Comparison of ENCODE assay signal across 8 cellular contexts in the genomic region with DNA sequence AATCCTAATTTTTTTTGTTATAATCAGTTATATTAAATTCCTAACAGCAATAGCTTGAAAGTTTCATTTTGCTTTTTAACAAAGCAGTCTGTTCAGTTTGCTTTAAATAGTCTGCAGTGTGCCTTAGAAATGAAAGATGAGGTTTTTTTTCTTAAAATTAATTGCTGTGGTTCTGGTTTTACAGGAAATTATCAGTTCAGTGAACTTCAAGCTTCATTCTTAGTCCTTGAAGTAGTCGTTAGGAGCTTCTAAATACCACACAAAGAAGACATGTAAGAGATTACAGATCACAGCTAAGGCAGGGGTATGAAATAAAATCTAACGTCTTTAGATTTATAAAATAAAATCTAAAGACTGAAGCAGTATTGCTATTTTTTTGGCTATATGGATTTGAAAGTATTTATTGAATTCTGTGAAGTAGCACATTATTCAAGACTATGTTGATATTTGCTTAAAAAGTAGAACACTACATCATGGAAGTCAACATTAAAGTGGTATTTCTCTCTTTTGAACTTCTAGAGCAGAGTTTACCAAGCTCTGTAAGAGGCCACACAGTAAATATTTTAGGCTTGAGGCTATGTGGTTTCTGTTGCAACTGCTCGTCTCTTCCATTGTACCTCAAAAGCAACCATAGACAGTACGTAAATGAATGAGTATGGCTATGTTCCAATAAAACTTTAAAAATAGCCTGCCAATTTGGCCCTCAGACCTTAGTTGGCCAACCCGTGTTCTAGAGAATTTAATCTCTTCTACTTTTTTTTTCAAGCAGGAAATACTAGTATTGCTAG. TPM values are rescaled to one million over a fixed set of nuclear protein-coding genes. Genes with fewer than 3 reads are reported as not detected.
DNase-seq lines count a peak whose midpoint lies in the region; ATAC-seq and TF ChIP-seq lines count a peak whose summit lies in the region.

No MANE protein-coding gene starts in this region.

- POLR2A ChIA-PET in HEK293T (lab: Yijun Ruan, JAX): no interaction called here

- no peak overlapping the region for H2AFZ ChIP-seq in MM.1S (ENCODE audit: low read length)

- H3K4me3 ChIP-seq in DOHH2 (ENCODE audit: low read length) (no peak overlapping the region), MM.1S (ENCODE audit: low read length) (peak overlapping the region; percentile 28), brain microvascular endothelial cell (ENCODE audit: low read depth, low read length) (no peak overlapping the region)

- no peaks in the 10 kb centered on the region; the same call in 1 of the 2 replicates for H3F3A ChIP-seq in DOHH2 (ENCODE audit: control insufficient read depth, insufficient read depth)
- peaks cover 25% of the 10 kb centered on the region for H3F3A ChIP-seq in MM.1S (ENCODE audit: insufficient read depth, low read length)

- CTCF ChIA-PET in HEK293T (lab: Yijun Ruan, JAX): interaction anchor here (1.1 kb wide), 1 partner anchor 9 kb away, joined by 4 read pairs; no protein-coding TSS in a partner anchor

- H3K4me1 ChIP-seq in DOHH2 (ENCODE audit: control insufficient read depth, low read length) (peaks cover 31% of the 10 kb centered on the region), MM.1S (ENCODE audit: low read length) (peaks cover 27% of the 10 kb centered on the region)

- H3K79me2 ChIP-seq in DOHH2 (ENCODE audit: control insufficient read depth, low read length) (peaks cover 62% of the 10 kb centered on the region), MM.1S (ENCODE audit: low read length) (peaks cover 17% of the 10 kb centered on the region)

- DNase-seq in MM.1S (peak; percentile 42), brain microvascular endothelial cell (peak; percentile 57), GM19240 (ENCODE audit: insufficient read length, low spot score) (no peak), HEK293T (ENCODE audit: extremely low spot score) (no peak), NCI-H2196 (lab: John Stamatoyannopoulos, UW; ENCODE audit: unreplicated experiment) (no peak)
- DNase-seq in natural killer cell treated with Interleukin-12 subunit alpha and Interleukin-12 subunit beta and Interleukin-15 and Interleukin-18, amount 100 ng/mL, for 72 hours (ENCODE audit: low spot score): no peak

- H3K36me3 ChIP-seq in DOHH2 (ENCODE audit: control insufficient read depth, low read length) (peaks cover 37% of the 10 kb centered on the region), MM.1S (replicated peaks; ENCODE audit: insufficient read depth, low read length) (no peaks in the 10 kb centered on the region), brain microvascular endothelial cell (replicated peaks) (no peaks in the 10 kb centered on the region)

- H3K9ac ChIP-seq in MM.1S (ENCODE audit: low read length): no peak overlapping the region; the same call in 1 of the 2 replicates

- no peaks in the 10 kb centered on the region for H3K36me3 Mint-ChIP-seq in natural killer cell treated with Interleukin-12 subunit alpha and Interleukin-12 subunit beta and Interleukin-15 and Interleukin-18, amount 100 ng/mL, for 72 hours

- peak; percentile 63 for ATAC-seq in GM21529 (IDR thresholded peaks at IDR 0.05; ENCODE audit: unreplicated experiment)
- ATAC-seq in natural killer cell treated with Interleukin-12 subunit alpha and Interleukin-12 subunit beta and Interleukin-15 and Interleukin-18, amount 100 ng/mL, for 72 hours: peak; percentile 82 to 90

- H3K9me3 ChIP-seq in DOHH2 (ENCODE audit: control insufficient read depth, insufficient read depth, low read length) (no peaks in the 10 kb centered on the region), MM.1S (replicated peaks; ENCODE audit: insufficient read depth, low read length) (no peaks in the 10 kb centered on the region)

- H3K9me2 ChIP-seq in DOHH2 (replicated peaks; ENCODE audit: control insufficient read depth, low read length) (no peaks in the 10 kb centered on the region), MM.1S (replicated peaks; ENCODE audit: insufficient read depth, low read length) (no peaks in the 10 kb centered on the region)

- TF ChIP-seq CTCF in DOHH2 (IDR thresholded peaks at IDR 0.05; ENCODE audit: low read depth, low read length, poor library complexity, severe bottlenecking) (no peak), MM.1S (IDR thresholded peaks at IDR 0.05; ENCODE audit: low read length) (no peak), brain microvascular endothelial cell (IDR thresholded peaks at IDR 0.05; ENCODE audit: low read depth, low read length, missing control alignments) (no peak)

- peak overlapping the region; percentile 83 to 92 for H3K27ac Mint-ChIP-seq in natural killer cell treated with Interleukin-12 subunit alpha and Interleukin-12 subunit beta and Interleukin-15 and Interleukin-18, amount 100 ng/mL, for 72 hours

- no peaks in the 10 kb centered on the region for H3K9me3 Mint-ChIP-seq in natural killer cell treated with Interleukin-12 subunit alpha and Interleukin-12 subunit beta and Interleukin-15 and Interleukin-18, amount 100 ng/mL, for 72 hours

- H4K20me1 ChIP-seq in DOHH2 (ENCODE audit: control insufficient read depth, insufficient read depth, low read depth, low read length) (peaks cover 9% of the 10 kb centered on the region; the same call in 1 of the 2 replicates), MM.1S (ENCODE audit: insufficient read depth, low read length) (no peaks in the 10 kb centered on the region)

- no peaks in the 10 kb centered on the region for H3K27me3 ChIP-seq in DOHH2 (ENCODE audit: control insufficient read depth, low read length)
- H3K27me3 ChIP-seq in MM.1S (replicated peaks; ENCODE audit: insufficient read depth, low read length): no peaks in the 10 kb centered on the region
- H3K27me3 ChIP-seq in brain microvascular endothelial cell (replicated peaks): no peaks in the 10 kb centered on the region

- no peaks in the 10 kb centered on the region for H3K27me3 Mint-ChIP-seq in natural killer cell treated with Interleukin-12 subunit alpha and Interleukin-12 subunit beta and Interleukin-15 and Interleukin-18, amount 100 ng/mL, for 72 hours

- H3K4me1 Mint-ChIP-seq in natural killer cell treated with Interleukin-12 subunit alpha and Interleukin-12 subunit beta and Interleukin-15 and Interleukin-18, amount 100 ng/mL, for 72 hours (ENCODE audit: low read depth in 2 of 2): peaks cover 18 to 25% of the 10 kb centered on the region in 2 donors

- H3K27ac ChIP-seq in DOHH2 (ENCODE audit: low read depth, low read length): no peak overlapping the region
- H3K27ac ChIP-seq in MM.1S (ENCODE audit: low read length): peak overlapping the region; percentile 47; the same call in 1 of the 2 replicates
- H3K27ac ChIP-seq in brain microvascular endothelial cell: no peak overlapping the region

- H3K4me2 ChIP-seq in DOHH2 (ENCODE audit: low read length) (peak overlapping the region; percentile 34), MM.1S (ENCODE audit: low read depth, low read length) (peak overlapping the region; percentile 60)

- peak overlapping the region; percentile 75 for H3K4me3 Mint-ChIP-seq in natural killer cell treated with Interleukin-12 subunit alpha and Interleukin-12 subunit beta and Interleukin-15 and Interleukin-18, amount 100 ng/mL, for 72 hours

- in situ Hi-C loops in brain microvascular endothelial cell (cut with HindIII; ENCODE audit: low pct_ligation_motif_present, low sequenced_read_pairs): no loop called here

TF ChIP-seq in HEK293T, 16 proteins besides CTCF, POLR2A, EP300 and RAD21:
- TF ChIP-seq NFRKB (IDR thresholded peaks at IDR 0.05) (no peak), PKNOX1 (IDR thresholded peaks at IDR 0.05) (no peak), FOXM1 (IDR thresholded peaks at IDR 0.05; ENCODE audit: borderline replicate concordance) (no peak), SP1 (IDR thresholded peaks at IDR 0.05) (no peak), HDGF (IDR thresholded peaks at IDR 0.05; ENCODE audit: borderline replicate concordance) (no peak), L3MBTL2 (conservative IDR thresholded peaks at IDR 0.05) (no peak), ELF4 (IDR thresholded peaks at IDR 0.05) (no peak), CTBP1 (IDR thresholded peaks at IDR 0.05; ENCODE audit: borderline replicate concordance) (no peak), ZNF384 (IDR thresholded peaks at IDR 0.05) (no peak), TARDBP (IDR thresholded peaks at IDR 0.05) (no peak), FOXA1 (IDR thresholded peaks at IDR 0.05) (no peak), SUZ12 (IDR thresholded peaks at IDR 0.05) (no peak), FOXK2 (IDR thresholded peaks at IDR 0.05) (no peak), ARNT (IDR thresholded peaks at IDR 0.05) (no peak), LEF1 (IDR thresholded peaks at IDR 0.05; ENCODE audit: borderline replicate concordance) (no peak)

RNA-seq across cellular contexts. Expression of gene PPP1R21, which starts 7.9 kb away (rescaled TPM):
- total RNA-seq in natural killer cell treated with Interleukin-12 subunit alpha and Interleukin-12 subunit beta and Interleukin-15 and Interleukin-18, amount 100 ng/mL, for 72 hours: 10 to 100 TPM; 29.0 to 35.0 TPM

Comparison
In these comparisons a context has a peak if more than half of its experiments do, and no peak if none do; other contexts are left out.
1. DNase-seq: peak in MM.1S (single experiment) and brain microvascular endothelial cell (single experiment); none in natural killer cell treated with Interleukin-12 subunit alpha and Interleukin-12 subunit beta and Interleukin-15 and Interleukin-18, amount 100 ng/mL, for 72 hours (single experiment), GM19240 (single experiment), HEK293T (single experiment) and NCI-H2196 (single experiment).